31 cellular contexts compared by ENCODE assay signal in the genomic region with DNA sequence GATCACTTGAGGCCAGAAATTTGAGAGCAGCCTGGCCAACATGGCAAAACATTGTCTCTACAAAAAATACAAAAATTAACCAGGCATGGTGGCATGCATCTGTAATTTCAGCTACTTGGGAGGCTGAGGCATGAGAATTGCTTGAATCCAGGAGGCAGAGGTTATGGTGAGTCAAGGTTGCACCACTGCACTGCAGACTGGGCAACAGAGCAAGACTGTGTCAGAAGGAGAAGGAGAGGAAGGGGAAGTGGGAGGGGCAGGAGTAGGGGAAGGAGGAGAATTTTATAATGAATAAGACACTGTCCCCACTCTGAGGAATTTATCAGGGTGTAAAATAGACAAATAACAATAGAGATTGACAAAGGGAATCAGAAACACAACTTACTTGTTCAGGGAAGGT.
"Had no signal": no experiment of that assay in that cellular context is flagged by ENCODE, and none has a peak within 500 bp of the region (broad histone marks: within the 10 kb centered on the region; RNA-seq: fewer than 3 reads in every experiment).

No MANE protein-coding gene starts in this region.

- H3K27me3 ChIP-seq: ascending aorta had no signal

- ATAC-seq: activated CD8-positive, alpha-beta T cell treated with anti-CD3 and anti-CD28 coated beads for 36 hours; activated naive CD8-positive, alpha-beta T cell treated with anti-CD3 and anti-CD28 coated beads, Interleukin-2, amount 50 U/mL, for 24 hours; activated T-cell treated with anti-CD3 and anti-CD28 coated beads, Interleukin-2, amount 50 U/mL, for 4 hours; activated T-cell treated with anti-CD3 and anti-CD28 coated beads, Interleukin-2, amount 50 U/mL, for 72 hours; activated T-helper 17 cell treated with anti-CD3 and anti-CD28 coated beads, Interleukin-2, amount 50 U/mL, for 72 hours had no signal

- FAIRE-seq: bronchial epithelial cell had no signal

- H3K36me3 ChIP-seq: ascending aorta, cardiac muscle cell had no signal

- DNase-seq: activated B cell treated with CpG ODN at 0.5 μM for 24 hours; activated CD4-positive, alpha-beta memory T cell treated with anti-CD3 and anti-CD28 coated beads for 36 hours; activated CD4-positive, alpha-beta T cell treated with anti-CD3 and anti-CD28 coated beads for 4 hours; activated CD4-positive, alpha-beta T cell treated with anti-CD3 and anti-CD28 coated beads, Interleukin-2, amount 10 ng/mL, durations not matched to agents 24 days and 14 days; activated CD4-positive, alpha-beta T cell treated with anti-CD3 and anti-CD28 coated beads, Interleukin-2, amount 50 U/mL, for 1 hour; activated CD4-positive, alpha-beta T cell treated with anti-CD3 and anti-CD28 coated beads, Interleukin-2, amount 50 U/mL, for 4 hours; activated CD4-positive, CD25-positive, alpha-beta regulatory T cell treated with anti-CD3 and anti-CD28 coated beads, Interleukin-2, amount 50 U/mL, for 72 hours; activated CD8-positive, alpha-beta memory T cell treated with anti-CD3 and anti-CD28 coated beads, Interleukin-2, amount 50 U/mL, for 4 hours; activated CD8-positive, alpha-beta T cell treated with anti-CD3 and anti-CD28 coated beads for 36 hours; activated effector memory CD4-positive, alpha-beta T cell treated with anti-CD3 and anti-CD28 coated beads, Interleukin-2, amount 50 U/mL, for 16 hours; activated gamma-delta T cell treated with Interleukin-2 at 50 U/mL for 16 hours; activated naive CD4-positive, alpha-beta T cell; activated naive CD4-positive, alpha-beta T cell treated with anti-CD3 and anti-CD28 coated beads, Interleukin-2, amount 10 ng/mL, durations not matched to agents 7 days and 5 days; activated naive CD8-positive, alpha-beta T cell treated with anti-CD3 and anti-CD28 coated beads, Interleukin-2, amount 10 ng/mL, durations not matched to agents 7 days and 5 days; activated naive CD8-positive, alpha-beta T cell treated with anti-CD3 and anti-CD28 coated beads, Interleukin-2, amount 50 U/mL, for 24 hours; activated T-cell treated with anti-CD3 and anti-CD28 coated beads for 4 hours; activated T-cell treated with anti-CD3 and anti-CD28 coated beads, Interleukin-2, amount 50 U/mL, for 1 hour; activated T-cell treated with anti-CD3 and anti-CD28 coated beads, Interleukin-2, amount 50 U/mL, for 4 hours; activated T-cell treated with anti-CD3 and anti-CD28 coated beads, Interleukin-2, amount 50 U/mL, for 72 hours; amygdala; anterior cingulate cortex; caudate nucleus; cerebellar nuclear complex; T-helper 1 cell; T-helper 2 cell; T-helper 9 cell had no signal

- H3K4me1 ChIP-seq: ascending aorta had no signal

- H3K4me3 ChIP-seq: ascending aorta, cardiac muscle cell had no signal

- H3K27ac ChIP-seq: ascending aorta, cardiac muscle cell, VCaP had no signal
